17 cellular contexts compared by ENCODE assay signal in genomic region chr12:19620222-19620621, GRCh38.
DNase-seq lines count a peak whose midpoint lies in the region; ATAC-seq lines count a peak whose summit lies in the region.
"Had no signal": no experiment of that assay in that cellular context is flagged by ENCODE, and none has a peak within 500 bp of the region (broad histone marks: within the 10 kb centered on the region; RNA-seq: fewer than 3 reads in every experiment).

No MANE protein-coding gene starts in this region.

- no peaks in the 10 kb centered on the region for H3K36me3 ChIP-seq in mucosa of rectum (ENCODE audit: control insufficient read depth in 2 of 2, insufficient read depth in 2 of 2, low read length in 2 of 2)
- H3K36me3 ChIP-seq: gastrocnemius medialis had no signal

- peak overlapping the region; percentile 28 to 32 for H3K27ac ChIP-seq in mucosa of rectum (ENCODE audit: low read depth in 2 of 2, low read length in 2 of 2)
- H3K27ac ChIP-seq: gastrocnemius medialis, KMS-11, VCaP had no signal

- H3K9ac ChIP-seq in mucosa of rectum (ENCODE audit: low read depth in 1 of 2, low read length in 2 of 2): no peak overlapping the region
- H3K9ac ChIP-seq: KMS-11 had no signal

- ATAC-seq in esophagus mucosa (peak; percentile 100), GM21360 (IDR thresholded peaks at IDR 0.05; ENCODE audit: unreplicated experiment) (no peak), GM21786 (IDR thresholded peaks at IDR 0.05; ENCODE audit: unreplicated experiment) (no peak)
- ATAC-seq: gastrocnemius medialis had no signal

- no peaks in the 10 kb centered on the region for H3K9me3 ChIP-seq in mucosa of rectum (ENCODE audit: control insufficient read depth in 2 of 2, low read length in 2 of 2)
- H3K9me3 ChIP-seq: gastrocnemius medialis had no signal

- peaks cover 2 to 3% of the 10 kb centered on the region in 2 donors for H3K4me1 ChIP-seq in mucosa of rectum (ENCODE audit: control insufficient read depth in 2 of 2, insufficient read depth in 2 of 2, low read length in 2 of 2)
- H3K4me1 ChIP-seq: gastrocnemius medialis had no signal

- no peaks in the 10 kb centered on the region for H3K27me3 ChIP-seq in mucosa of rectum (ENCODE audit: control insufficient read depth in 2 of 2, insufficient read depth in 2 of 2, low read length in 2 of 2)
- H3K27me3 ChIP-seq: gastrocnemius medialis had no signal

- H3K4me3 ChIP-seq in mucosa of rectum (ENCODE audit: low read length in 2 of 2): peak overlapping the region; percentile 14 to 57
- H3K4me3 ChIP-seq: gastrocnemius medialis had no signal

- DNase-seq in Daoy (ENCODE audit: low read depth) (peak; percentile 31), amniotic epithelial cell (ENCODE audit: low read depth) (peak; percentile 4), activated gamma-delta T cell (lab: John Stamatoyannopoulos, UW) (no peak)
- DNase-seq in activated CD4-positive, alpha-beta T cell treated with anti-CD3 and anti-CD28 coated beads for 48 hours: no peak
- DNase-seq: activated CD4-positive, alpha-beta T cell treated with anti-CD3 and anti-CD28 coated beads, Interleukin-2, amount 50 U/mL, for 48 hours; gastrocnemius medialis; NCI-H1048; NCI-H2081 treated with DMSO at 0.1 percent for 48 hours; NCI-H526 treated with DMSO at 0.1 percent for 48 hours; stimulated activated CD4-positive, alpha-beta T cell treated with anti-CD3 and anti-CD28 coated beads, Interleukin-4, amount 100 ng/mL, for 24 hours; T-helper 2 cell had no signal

Comparison
In these comparisons a context has a peak if more than half of its experiments do, and no peak if none do; other contexts are left out.
1. DNase-seq: peak in Daoy (single experiment) and amniotic epithelial cell (single experiment); none in activated CD4-positive, alpha-beta T cell treated with anti-CD3 and anti-CD28 coated beads for 48 hours (single experiment) and activated gamma-delta T cell (single experiment).